20 cellular contexts compared by ENCODE assay signal in genomic region chr6:165794179-165794601, GRCh38.
"Had no signal": no experiment of that assay in that cellular context is flagged by ENCODE, and none has a peak within 500 bp of the region (broad histone marks: within the 10 kb centered on the region; RNA-seq: fewer than 3 reads in every experiment).

No MANE protein-coding gene starts in this region.

- H3K9me3 Mint-ChIP-seq: natural killer cell; stimulated activated memory B cell treated with anti-CD40 and anti-IgM and Interleukin-4, amounts not matched to agents 10 μg/mL and 1 μg/mL and 100 μg/mL, for 72 hours had no signal

- FAIRE-seq: endometrium, pancreas had no signal

- H3K4me1 Mint-ChIP-seq: natural killer cell had no signal

- H3K27me3 ChIP-seq: esophagus squamous epithelium, gastroesophageal sphincter, pancreas, stomach, upper lobe of left lung had no signal

- H3K4me1 ChIP-seq: esophagus squamous epithelium, gastroesophageal sphincter, pancreas, stomach, upper lobe of left lung had no signal

- H3K4me3 ChIP-seq: esophagus squamous epithelium, gastroesophageal sphincter, mucosa of descending colon, pancreas, stomach, upper lobe of left lung had no signal

- H3K4me3 Mint-ChIP-seq: natural killer cell; neural crest cell; stimulated activated memory B cell treated with anti-CD40 and anti-IgM and Interleukin-4, amounts not matched to agents 10 μg/mL and 1 μg/mL and 100 μg/mL, for 72 hours had no signal

- ATAC-seq: gastroesophageal sphincter; left lobe of liver; mucosa of descending colon; natural killer cell; pancreas; right cardiac atrium; stimulated activated memory B cell treated with anti-CD40 and anti-IgM and Interleukin-4, amounts not matched to agents 10 μg/mL and 1 μg/mL and 100 μg/mL, for 72 hours had no signal

- H3K9me3 ChIP-seq: esophagus squamous epithelium, gastroesophageal sphincter, mucosa of descending colon, pancreas, stomach, upper lobe of left lung had no signal

- H3K27ac Mint-ChIP-seq: natural killer cell; progenitor cell of endocrine pancreas; stimulated activated memory B cell treated with anti-CD40 and anti-IgM and Interleukin-4, amounts not matched to agents 10 μg/mL and 1 μg/mL and 100 μg/mL, for 72 hours had no signal

- DNase-seq: effector memory CD4-positive, alpha-beta T cell; esophagus squamous epithelium; foreskin fibroblast; glutamatergic neuron; islet precursor cell; mammary epithelial cell; mucosa of descending colon; natural killer cell; pancreas; right cardiac atrium; stimulated activated CD4-positive, alpha-beta T cell treated with anti-CD3 and anti-CD28 coated beads, Interleukin-4, amount 100 ng/mL, for 24 hours; stomach; substantia nigra; upper lobe of left lung had no signal

- H3K36me3 ChIP-seq: esophagus squamous epithelium, gastroesophageal sphincter, pancreas, stomach, upper lobe of left lung had no signal

- H3K27ac ChIP-seq: esophagus squamous epithelium, gastroesophageal sphincter, pancreas, stomach, upper lobe of left lung had no signal
